7 cellular contexts compared by ENCODE assay signal in the genomic region with DNA sequence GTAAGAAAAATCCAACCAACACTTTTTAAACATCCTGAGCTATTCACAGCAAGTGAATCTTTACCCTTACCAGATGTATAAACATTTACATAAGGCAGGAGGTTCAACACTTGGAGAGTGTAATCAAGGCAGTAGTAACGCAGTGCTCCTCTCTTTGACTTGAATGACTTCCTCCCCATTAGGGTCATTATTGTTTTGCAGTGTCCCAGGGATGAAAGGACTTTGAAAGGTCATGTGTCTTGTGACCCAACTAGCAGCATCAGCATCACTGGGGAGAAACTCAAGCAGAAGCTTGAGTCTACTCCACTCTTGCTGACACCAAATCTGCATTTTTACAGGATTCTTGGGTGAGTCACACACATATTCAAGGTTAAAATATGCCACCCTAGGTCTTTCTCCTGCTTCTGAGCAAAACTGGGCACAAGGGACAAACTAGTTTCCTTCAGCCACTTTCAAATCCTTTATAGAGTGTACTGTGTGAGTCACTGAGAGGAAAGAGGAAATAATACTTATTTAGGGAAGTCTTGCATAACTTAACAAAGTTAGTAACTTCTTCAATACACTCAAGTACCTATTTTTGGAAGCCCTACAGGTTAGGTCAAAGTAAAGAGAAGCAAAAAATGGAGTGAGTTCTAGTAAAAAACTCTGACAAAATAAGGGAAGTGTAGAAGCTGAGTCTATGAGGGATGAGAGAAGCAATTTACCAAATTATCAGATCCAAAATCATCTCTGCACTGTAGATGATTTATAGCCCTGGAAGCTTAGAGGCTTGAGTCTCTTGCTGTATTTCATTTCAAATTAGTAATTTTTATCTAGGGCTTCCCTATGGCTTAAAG. TPM values are rescaled to one million over a fixed set of nuclear protein-coding genes. Genes with fewer than 3 reads are reported as not detected.
DNase-seq lines count a peak whose midpoint lies in the region; ATAC-seq and TF ChIP-seq lines count a peak whose summit lies in the region.

No MANE protein-coding gene starts in this region.

- 0 out of 4 replicates have a peak overlapping the region, but pooled peaks of 1 of the 2 experiments have one; percentile 3 for H3K4me3 ChIP-seq in HCT116 (replicated peaks in 1 of 2; ENCODE audit: low read depth in 1 of 2, low read length in 2 of 2)
- H3K4me3 ChIP-seq in MG63 = no peak overlapping the region
- no peak overlapping the region for H3K4me3 ChIP-seq in mammary epithelial cell (replicated peaks in 1 of 3; ENCODE audit: insufficient read depth in 1 of 3, low read depth in 2 of 3, low read length in 3 of 3)
- H3K4me3 ChIP-seq in muscle layer of duodenum (ENCODE audit: low read depth in 1 of 2, low read length in 2 of 2) = no peak overlapping the region

- H3K79me2 ChIP-seq in HCT116 (ENCODE audit: insufficient read depth, low read length) = no peaks in the 10 kb centered on the region
- H3K79me2 ChIP-seq in mammary epithelial cell (ENCODE audit: insufficient read depth, low read length) = no peaks in the 10 kb centered on the region

- H3K36me3 ChIP-seq in HCT116 (ENCODE audit: control insufficient read depth in 1 of 2, insufficient read depth in 2 of 2, low read length in 2 of 2) (no peaks in the 10 kb centered on the region), MG63 (no peaks in the 10 kb centered on the region), mammary epithelial cell (ENCODE audit: insufficient read depth, low read length) (no peaks in the 10 kb centered on the region), muscle layer of duodenum (ENCODE audit: control insufficient read depth in 1 of 2, insufficient read depth in 2 of 2, low read length in 2 of 2) (no peaks in the 10 kb centered on the region)

- POLR2A ChIA-PET in HCT116 (lab: Charles Lee) = interaction anchor here (0.9 kb wide), 1 partner anchor 15 kb away, joined by 3 read pairs; no protein-coding TSS in a partner anchor

- TF ChIP-seq CTCF in HCT116 (IDR thresholded peaks at IDR 0.05 in 2 of 3, conservative IDR thresholded peaks at IDR 0.05 in 1 of 3; ENCODE audit: borderline replicate concordance in 1 of 3, insufficient read depth in 1 of 3, low read depth in 2 of 3, low read length in 2 of 3) = no peak
- TF ChIP-seq CTCF in mammary epithelial cell (conservative IDR thresholded peaks at IDR 0.05 in 1 of 2, IDR thresholded peaks at IDR 0.05 in 1 of 2; ENCODE audit: extremely low read depth in 1 of 2, insufficient read depth in 1 of 2, low read depth in 1 of 2, low read length in 2 of 2) = no peak

- no peak overlapping the region for H2AFZ ChIP-seq in HCT116 (ENCODE audit: low read depth, low read length, poor library complexity, severe bottlenecking)
- no peak overlapping the region for H2AFZ ChIP-seq in mammary epithelial cell (ENCODE audit: low read depth, low read length)

- peaks cover 11 to 15% of the 10 kb centered on the region in 2 experiments for H3K4me1 ChIP-seq in HCT116 (ENCODE audit: control insufficient read depth in 1 of 2, insufficient read depth in 2 of 2, low read length in 2 of 2)
- H3K4me1 ChIP-seq in mammary epithelial cell (ENCODE audit: insufficient read depth, low read length) = peaks cover 13% of the 10 kb centered on the region
- H3K4me1 ChIP-seq in muscle layer of duodenum (ENCODE audit: control insufficient read depth in 1 of 2, insufficient read depth in 2 of 2, low read length in 2 of 2) = peaks cover 14 to 16% of the 10 kb centered on the region in 2 donors

- ATAC-seq in GM18508 (IDR thresholded peaks at IDR 0.05; ENCODE audit: insufficient read depth, unreplicated experiment) (peak; percentile 90), HCT116 (peak; percentile 89)

- RAD21 ChIA-PET in HCT116 (lab: Charles Lee; ENCODE audit: low non-redundant PET in 1 of 2, low total read pairs in 2 of 2, uncharacterized antibody in 2 of 2, unreplicated experiment in 2 of 2) = no interaction called here

- peaks cover 0 to 3% of the 10 kb centered on the region in 2 experiments; a peak in 1 of 4 replicates for H3K9me3 ChIP-seq in HCT116 (ENCODE audit: control insufficient read depth in 1 of 2, insufficient read depth in 1 of 2, low read depth in 1 of 2, low read length in 2 of 2)
- no peaks in the 10 kb centered on the region for H3K9me3 ChIP-seq in MG63
- H3K9me3 ChIP-seq in mammary epithelial cell (replicated peaks; ENCODE audit: insufficient read depth, low read length) = no peaks in the 10 kb centered on the region
- H3K9me3 ChIP-seq in muscle layer of duodenum (ENCODE audit: control insufficient read depth in 1 of 2, low read length in 2 of 2) = no peaks in the 10 kb centered on the region

- H4K20me1 ChIP-seq in HCT116 (ENCODE audit: insufficient read depth) = no peaks in the 10 kb centered on the region
- no peaks in the 10 kb centered on the region for H4K20me1 ChIP-seq in mammary epithelial cell (ENCODE audit: insufficient read depth, low read length)

- intact Hi-C loops in HCT116 (cut with micrococcal nuclease) = no loop called here
- intact Hi-C loops in mammary epithelial cell (cut with micrococcal nuclease) = no loop called here

- DNase-seq in HCT116 (ENCODE audit: low read depth, low spot score) = no peak
- DNase-seq in MG63 = peak; percentile 34
- DNase-seq in mammary epithelial cell = peak; percentile 46
- DNase-seq in NCI-H1105 (lab: John Stamatoyannopoulos, UW) = no peak
- no peak for DNase-seq in activated CD4-positive, CD25-positive, alpha-beta regulatory T cell treated with anti-CD3 and anti-CD28 coated beads, Interleukin-2, amount 50 U/mL, for 72 hours

- in situ Hi-C loops in mammary epithelial cell (cut with MboI; ENCODE audit: low sequenced_read_pairs in 2 of 2) = loop anchor here in 1 of 2 donors (25.0 kb wide), 1 partner anchor 219 kb away; no protein-coding TSS in a partner anchor

- dilution Hi-C loops in mammary epithelial cell (cut with HindIII; ENCODE audit: low sequenced_read_pairs) = no loop called here

- H3K27ac ChIP-seq in HCT116 (ENCODE audit: low read depth, low read length) (peak overlapping the region; percentile 28; the same call in 1 of the 2 replicates), mammary epithelial cell (ENCODE audit: insufficient read depth, low read depth, low read length) (no peak overlapping the region), muscle layer of duodenum (ENCODE audit: low read length) (peak overlapping the region; percentile 1)

- peak overlapping the region; percentile 51 for H3K4me2 ChIP-seq in HCT116 (ENCODE audit: low read length)
- H3K4me2 ChIP-seq in mammary epithelial cell (ENCODE audit: insufficient read depth, low read depth, low read length) = no peak overlapping the region

- BruUV-seq in HCT116 (replicated peaks; lab: Mats Ljungman, UMichigan) (no TSS peak), mammary epithelial cell (replicated peaks; lab: Mats Ljungman, UMichigan) (no TSS peak)

- no peak overlapping the region for H3K9ac ChIP-seq in HCT116 (ENCODE audit: low read length)
- H3K9ac ChIP-seq in mammary epithelial cell (ENCODE audit: insufficient read depth, low read length) = no peak overlapping the region

- no peak for TF ChIP-seq POLR2A in HCT116 (IDR thresholded peaks at IDR 0.05; ENCODE audit: borderline replicate concordance, extremely low read depth, insufficient read depth, insufficient read length)

- H3K9me2 ChIP-seq in HCT116 (ENCODE audit: insufficient read depth) = no peaks in the 10 kb centered on the region

- TF ChIP-seq RAD21 in HCT116 (IDR thresholded peaks at IDR 0.05; ENCODE audit: low read depth) = no peak

- no peaks in the 10 kb centered on the region for H3K27me3 ChIP-seq in HCT116 (ENCODE audit: insufficient read depth, low read length)
- H3K27me3 ChIP-seq in MG63 = no peaks in the 10 kb centered on the region
- H3K27me3 ChIP-seq in mammary epithelial cell (ENCODE audit: insufficient read depth, low read length) = no peaks in the 10 kb centered on the region
- no peaks in the 10 kb centered on the region for H3K27me3 ChIP-seq in muscle layer of duodenum (ENCODE audit: low read depth, low read length)

- WGBS in mammary epithelial cell (ENCODE audit: low coverage, missing lambda C conversion rate) = 100% methylated on average over 1 of the region's 1 CpG

- CTCF ChIA-PET in HCT116 (lab: Charles Lee) = no interaction called here
- CTCF ChIA-PET in mammary epithelial cell (lab: Charles Lee; ENCODE audit: low non-redundant PET) = no interaction called here

TF ChIP-seq in HCT116, 20 proteins besides CTCF, POLR2A, EP300 and RAD21 (continues in another document):
- TF ChIP-seq POLR2AphosphoS5 (IDR thresholded peaks at IDR 0.05; ENCODE audit: low read depth, low read length) = no peak
- TF ChIP-seq, protein P1, sequence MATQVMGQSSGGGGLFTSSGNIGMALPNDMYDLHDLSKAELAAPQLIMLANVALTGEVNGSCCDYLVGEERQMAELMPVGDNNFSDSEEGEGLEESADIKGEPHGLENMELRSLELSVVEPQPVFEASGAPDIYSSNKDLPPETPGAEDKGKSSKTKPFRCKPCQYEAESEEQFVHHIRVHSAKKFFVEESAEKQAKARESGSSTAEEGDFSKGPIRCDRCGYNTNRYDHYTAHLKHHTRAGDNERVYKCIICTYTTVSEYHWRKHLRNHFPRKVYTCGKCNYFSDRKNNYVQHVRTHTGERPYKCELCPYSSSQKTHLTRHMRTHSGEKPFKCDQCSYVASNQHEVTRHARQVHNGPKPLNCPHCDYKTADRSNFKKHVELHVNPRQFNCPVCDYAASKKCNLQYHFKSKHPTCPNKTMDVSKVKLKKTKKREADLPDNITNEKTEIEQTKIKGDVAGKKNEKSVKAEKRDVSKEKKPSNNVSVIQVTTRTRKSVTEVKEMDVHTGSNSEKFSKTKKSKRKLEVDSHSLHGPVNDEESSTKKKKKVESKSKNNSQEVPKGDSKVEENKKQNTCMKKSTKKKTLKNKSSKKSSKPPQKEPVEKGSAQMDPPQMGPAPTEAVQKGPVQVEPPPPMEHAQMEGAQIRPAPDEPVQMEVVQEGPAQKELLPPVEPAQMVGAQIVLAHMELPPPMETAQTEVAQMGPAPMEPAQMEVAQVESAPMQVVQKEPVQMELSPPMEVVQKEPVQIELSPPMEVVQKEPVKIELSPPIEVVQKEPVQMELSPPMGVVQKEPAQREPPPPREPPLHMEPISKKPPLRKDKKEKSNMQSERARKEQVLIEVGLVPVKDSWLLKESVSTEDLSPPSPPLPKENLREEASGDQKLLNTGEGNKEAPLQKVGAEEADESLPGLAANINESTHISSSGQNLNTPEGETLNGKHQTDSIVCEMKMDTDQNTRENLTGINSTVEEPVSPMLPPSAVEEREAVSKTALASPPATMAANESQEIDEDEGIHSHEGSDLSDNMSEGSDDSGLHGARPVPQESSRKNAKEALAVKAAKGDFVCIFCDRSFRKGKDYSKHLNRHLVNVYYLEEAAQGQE (IDR thresholded peaks at IDR 0.05; ENCODE audit: low read depth) = no peak
- peak; percentile 39 for TF ChIP-seq TCF7L2 (IDR thresholded peaks at IDR 0.05; ENCODE audit: borderline replicate concordance, extremely low read depth, insufficient read depth, insufficient read length)
- 0 out of 2 replicates have a peak, but pooled peaks have one; percentile 38 for TF ChIP-seq SP1 (IDR thresholded peaks at IDR 0.05; ENCODE audit: low read depth)
- no peak for TF ChIP-seq EZH2 (IDR thresholded peaks at IDR 0.05)
- peak; percentile 74 for TF ChIP-seq CEBPB (IDR thresholded peaks at IDR 0.05; ENCODE audit: low read depth)

RNA-seq across cellular contexts. Expression of a gene that starts 51.0 kb away (rescaled TPM):
- total RNA-seq in HCT116 (2021; ENCODE audit: unreplicated experiment) (53.5 TPM), mammary epithelial cell (10 to 100 TPM; 32.0 to 32.2 TPM)
- 19.1 and 23.2 TPM in 2 replicates for polyA plus RNA-seq in HCT116 (2012)
- 18.5 and 19.5 TPM in 2 replicates for total RNA-seq in MG63 (2014; rRNA removed; shearing (Covaris generic); ENCODE audit: low replicate concordance)
- 19.9 TPM for polyA plus RNA-seq in mammary epithelial cell
- polyA minus RNA-seq in mammary epithelial cell = 35.2 TPM

Comparison
In these comparisons a context has a peak if more than half of its experiments do, and no peak if none do; other contexts are left out.
1. DNase-seq: peak in MG63 (single experiment) and mammary epithelial cell (single experiment); none in HCT116 (single experiment), NCI-H1105 (single experiment) and activated CD4-positive, CD25-positive, alpha-beta regulatory T cell treated with anti-CD3 and anti-CD28 coated beads, Interleukin-2, amount 50 U/mL, for 72 hours (single experiment).